In the genomic region with DNA sequence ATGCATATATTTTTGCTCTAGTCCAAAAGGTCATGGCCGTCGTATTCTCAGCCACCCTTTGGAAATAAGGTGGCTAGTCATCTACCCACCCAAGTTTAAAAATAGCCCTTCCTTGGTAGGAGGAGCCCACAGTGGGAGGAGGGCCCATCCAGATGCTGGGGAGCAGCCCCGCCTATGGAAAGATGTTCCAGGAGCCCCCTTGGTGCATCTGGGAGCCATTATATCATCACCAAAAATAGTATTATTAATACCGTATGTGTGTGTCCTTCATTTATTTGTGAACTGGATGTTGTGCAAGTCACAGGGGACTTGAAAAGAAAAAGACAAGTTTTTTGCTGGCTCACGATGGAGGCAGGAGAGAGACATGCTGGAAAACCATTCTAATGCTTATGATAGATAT, we compare ENCODE assay signal across 22 cellular contexts. TPM values are rescaled to one million over a fixed set of nuclear protein-coding genes. Genes with fewer than 3 reads are reported as not detected.
A peak's percentile ranks its signal among the peaks of the same experiment; 100 is the strongest.
DNase-seq lines count a peak whose midpoint lies in the region; ATAC-seq and TF ChIP-seq lines count a peak whose summit lies in the region.
"Had no signal": no experiment of that assay in that cellular context is flagged by ENCODE, and none has a peak within 500 bp of the region (broad histone marks: within the 10 kb centered on the region; RNA-seq: fewer than 3 reads in every experiment).

No MANE protein-coding gene starts in this region.

- H3K27me3 ChIP-seq in esophagus muscularis mucosa (no peaks in the 10 kb centered on the region), gastroesophageal sphincter (peaks cover 6% of the 10 kb centered on the region), aorta (ENCODE audit: control insufficient read depth in 1 of 2, insufficient read depth in 2 of 2, low read length in 1 of 2) (no peaks in the 10 kb centered on the region)
- H3K27me3 ChIP-seq: BLaER1 had no signal

- peak; percentile 52 for ATAC-seq in left ventricle myocardium superior
- ATAC-seq in Right ventricle myocardium inferior, result no peak
- peak; percentile 65 for ATAC-seq in gastroesophageal sphincter
- ATAC-seq in aorta (ENCODE audit: low FRiP score), result peak; percentile 36
- ATAC-seq in HG03342 (IDR thresholded peaks at IDR 0.05; ENCODE audit: unreplicated experiment), result no peak
- ATAC-seq: GM12878 had no signal

- H3K4me3 ChIP-seq in esophagus muscularis mucosa (no peak overlapping the region), gastroesophageal sphincter (no peak overlapping the region), aorta (ENCODE audit: low read length in 2 of 2) (no peak overlapping the region)
- H3K4me3 ChIP-seq: BLaER1, GM12878, HAP-1 had no signal

- H3K4me1 ChIP-seq in esophagus muscularis mucosa (no peaks in the 10 kb centered on the region), gastroesophageal sphincter (no peaks in the 10 kb centered on the region), aorta (ENCODE audit: control insufficient read depth in 1 of 2, insufficient read depth in 2 of 2, low read length in 2 of 2) (no peaks in the 10 kb centered on the region)
- H3K4me1 ChIP-seq: BLaER1, HAP-1 had no signal

- H3K27ac ChIP-seq in esophagus muscularis mucosa (replicated peaks in 1 of 4) (no peak overlapping the region), gastroesophageal sphincter (no peak overlapping the region), aorta (ENCODE audit: low read depth in 1 of 2, low read length in 2 of 2) (no peak overlapping the region)
- H3K27ac ChIP-seq: BLaER1, KMS-11 had no signal

- no peaks in the 10 kb centered on the region for H3K9me3 ChIP-seq in esophagus muscularis mucosa
- no peaks in the 10 kb centered on the region for H3K9me3 ChIP-seq in gastroesophageal sphincter
- H3K9me3 ChIP-seq in aorta (ENCODE audit: control insufficient read depth, low read length), result peaks cover 2% of the 10 kb centered on the region
- H3K9me3 ChIP-seq: HAP-1, SK-N-SH had no signal

- intact Hi-C loops in left ventricle myocardium superior (cut with micrococcal nuclease) (no loop called here), Right ventricle myocardium inferior (cut with DNase I) (no loop called here), esophagus muscularis mucosa (cut with DNase I) (no loop called here), aorta (cut with DNase I) (no loop called here)

- TF ChIP-seq POLR2A in esophagus muscularis mucosa (IDR thresholded peaks at IDR 0.05; ENCODE audit: low read depth) (no peak), gastroesophageal sphincter (IDR thresholded peaks at IDR 0.05) (no peak)

- WGBS in esophagus muscularis mucosa, result 73% methylated on average over 5 of the region's 5 CpGs
- WGBS in gastroesophageal sphincter (ENCODE audit: low coverage in 1 of 2), 2 donors, result 45 to 52% methylated on average over 2 to 5 of the region's 5 CpGs
- 66 to 68% methylated on average over 5 of the region's 5 CpGs for WGBS in aorta, 2 donors

- TF ChIP-seq EP300 in esophagus muscularis mucosa (IDR thresholded peaks at IDR 0.05) (no peak), gastroesophageal sphincter (IDR thresholded peaks at IDR 0.05) (no peak)

- H3K36me3 ChIP-seq in esophagus muscularis mucosa (no peaks in the 10 kb centered on the region), gastroesophageal sphincter (no peaks in the 10 kb centered on the region), aorta (ENCODE audit: control insufficient read depth in 1 of 2, insufficient read depth in 2 of 2, low read length in 1 of 2) (no peaks in the 10 kb centered on the region)
- H3K36me3 ChIP-seq: BLaER1, HAP-1 had no signal

- TF ChIP-seq CTCF in esophagus muscularis mucosa (IDR thresholded peaks at IDR 0.05), result no peak
- no peak for TF ChIP-seq CTCF in gastroesophageal sphincter (IDR thresholded peaks at IDR 0.05)

- no peak for DNase-seq in left ventricle myocardium superior
- no peak for DNase-seq in Right ventricle myocardium inferior (ENCODE audit: missing footprints)
- peak; percentile 77 for DNase-seq in esophagus muscularis mucosa (ENCODE audit: extremely low spot score)
- DNase-seq in aorta, result no peak
- DNase-seq in NCI-H2171 (lab: John Stamatoyannopoulos, UW), result no peak
- no peak for DNase-seq in kidney glomerular epithelial cell (lab: John Stamatoyannopoulos, UW)
- DNase-seq: 8988T; CD4-positive, alpha-beta memory T cell; DMS153; GF-D8; NCI-H1417 treated with DMSO at 0.1 percent for 48 hours; NCI-H2029; NCI-H526 treated with DMSO at 0.1 percent for 48 hours; NK-92 treated with Interleukin-12 subunit alpha and Interleukin-12 subunit beta, amount 100 ng/mL, for 24 hours; SHP77 treated with DMSO at 0.1 percent for 48 hours; SK-N-SH had no signal

RNA-seq across cellular contexts. Expression of gene EMP1, which starts 34.0 kb away (rescaled TPM):
- total RNA-seq in left ventricle myocardium superior (76.8 TPM), Right ventricle myocardium inferior (129 TPM), esophagus muscularis mucosa (100 to 1,000 TPM in 1 of 4 donors, 10 to 100 TPM in 3; 42.8 to 425 (median 63.0) TPM), gastroesophageal sphincter (100 to 1,000 TPM in 3 of 4 donors, 10 to 100 TPM in 1; 50.0 to 482 (median 331) TPM), aorta (100 to 1,000 TPM; 593 to 594 TPM)
- polyA plus RNA-seq in aorta, result 10 to 100 TPM; 32.6 to 39.4 TPM

Comparison
In these comparisons a context has a peak if more than half of its experiments do, and no peak if none do; other contexts are left out.
1. ATAC-seq: peak in left ventricle myocardium superior (single experiment), gastroesophageal sphincter (single experiment) and aorta (single experiment); none in Right ventricle myocardium inferior (single experiment) and HG03342 (single experiment).